ENCODE assay signal across 8 cellular contexts in genomic region chrY:7274410-7274913, GRCh38.
DNase-seq lines count a peak whose midpoint lies in the region; ATAC-seq, FAIRE-seq and TF ChIP-seq lines count a peak whose summit lies in the region.

No MANE protein-coding gene starts in this region.

- ATAC-seq in GM19452 (IDR thresholded peaks at IDR 0.05; ENCODE audit: unreplicated experiment), result peak; percentile 8
- peak; percentile 1 for ATAC-seq in HG03442 (IDR thresholded peaks at IDR 0.05; ENCODE audit: unreplicated experiment)
- ATAC-seq in HG02852 (IDR thresholded peaks at IDR 0.05; ENCODE audit: unreplicated experiment), result no peak

- TF ChIP-seq CTCF in choroid plexus epithelial cell (conservative IDR thresholded peaks at IDR 0.05; ENCODE audit: low read depth, low read length), result no peak

- peak; percentile 17 for DNase-seq in choroid plexus epithelial cell (ENCODE audit: low read depth)
- peak; percentile 0 for DNase-seq in occipital lobe (lab: John Stamatoyannopoulos, UW)
- no peak for DNase-seq in SHP77 treated with DMSO at 0.1 percent for 48 hours (lab: John Stamatoyannopoulos, UW)
- DNase-seq in NCI-H187 (lab: John Stamatoyannopoulos, UW), result no peak
- DNase-seq in urothelium cell line (ENCODE audit: low spot score), result no peak

- FAIRE-seq in urothelium cell line (lab: Jason Lieb, UNC), result no peak

- peak overlapping the region; percentile 67 for H3K4me3 ChIP-seq in choroid plexus epithelial cell (ENCODE audit: low read depth, low read length)

Comparison
In these comparisons a context has a peak if more than half of its experiments do, and no peak if none do; other contexts are left out.
1. DNase-seq: peak in choroid plexus epithelial cell (single experiment) and occipital lobe (single experiment); none in SHP77 treated with DMSO at 0.1 percent for 48 hours (single experiment), NCI-H187 (0 of 2) and urothelium cell line (single experiment).